8 cellular contexts compared by ENCODE assay signal in genomic region chr12:8045952-8046944, GRCh38. TPM values are rescaled to one million over a fixed set of nuclear protein-coding genes. Genes with fewer than 3 reads are reported as not detected.
DNase-seq lines count a peak whose midpoint lies in the region; ATAC-seq, FAIRE-seq and TF ChIP-seq lines count a peak whose summit lies in the region.

No MANE protein-coding gene starts in this region.

- H3K4me3 ChIP-seq in A549, result no peak overlapping the region
- no peak overlapping the region for H3K4me3 ChIP-seq in kidney (ENCODE audit: low read length in 2 of 2)

- FAIRE-seq in A549 (lab: Jason Lieb, UNC) (no peak), GM18507 (lab: Jason Lieb, UNC) (peak; percentile 96), kidney (lab: Jason Lieb, UNC) (peak; percentile 13)

- no peak for TF ChIP-seq EP300 in A549 (IDR thresholded peaks at IDR 0.05)

- TF ChIP-seq RAD21 in A549 (conservative IDR thresholded peaks at IDR 0.05 in 1 of 2, IDR thresholded peaks at IDR 0.05 in 1 of 2), result peak; percentile 60 to 62; a peak in 4 of 5 replicates

- intact Hi-C loops in kidney (cut with DNase I), result no loop called here

- ATAC-seq in A549, result peak; percentile 90 to 96
- ATAC-seq in GM19351 (IDR thresholded peaks at IDR 0.05; ENCODE audit: unreplicated experiment), result no peak

- H3K36me3 ChIP-seq in kidney (ENCODE audit: control insufficient read depth in 1 of 2, insufficient read depth in 2 of 2, low read length in 2 of 2), result peaks cover 33 to 63% of the 10 kb centered on the region in 2 donors

- no peak for TF ChIP-seq POLR2A in A549 (IDR thresholded peaks at IDR 0.05; ENCODE audit: low read length)

- TF ChIP-seq CTCF in A549 (IDR thresholded peaks at IDR 0.05), result peak; percentile 83
- peak; percentile 82 for TF ChIP-seq CTCF in kidney (IDR thresholded peaks at IDR 0.05; ENCODE audit: borderline replicate concordance, extremely low read depth, insufficient read depth)

- CTCF ChIA-PET in A549 (lab: Yijun Ruan, JAX), result interaction anchor here (0.6 to 5.7 kb wide), 25 partner anchors 11 to 529 kb away, joined by 3 to 70 read pairs (median 4); partner anchors contain the start of genes C3AR1, FOXJ2 and NECAP1

- no peak overlapping the region for H3K4me2 ChIP-seq in A549

- H3K9me3 ChIP-seq in A549 (no peaks in the 10 kb centered on the region), kidney (ENCODE audit: control insufficient read depth in 1 of 2, low read length in 2 of 2) (no peaks in the 10 kb centered on the region)

- POLR2A ChIA-PET in A549 (lab: Yijun Ruan, JAX), result interaction anchor here (1.1 kb wide), 1 partner anchor 19 kb away, joined by 7 read pairs; no protein-coding TSS in a partner anchor

- H3K27ac ChIP-seq in A549, result no peak overlapping the region
- no peak overlapping the region for H3K27ac ChIP-seq in caudate nucleus (ENCODE audit: low read depth, low read length)
- no peak overlapping the region for H3K27ac ChIP-seq in kidney (ENCODE audit: low read depth in 2 of 2, low read length in 2 of 2)

- H3K9ac ChIP-seq in kidney (ENCODE audit: low read length in 2 of 2), result no peak overlapping the region

- H3K4me1 ChIP-seq in A549 (no peaks in the 10 kb centered on the region), kidney (ENCODE audit: control insufficient read depth in 1 of 2, insufficient read depth in 1 of 2, low read depth in 1 of 2, low read length in 2 of 2) (no peaks in the 10 kb centered on the region)

- peak; percentile 84 to 86 for DNase-seq in A549 (ENCODE audit: low read depth in 1 of 2, low spot score in 1 of 2)
- DNase-seq in GM18507 (ENCODE audit: extremely low spot score, insufficient read length, low read depth), result peak; percentile 64
- peak; percentile 52 for DNase-seq in NCI-H2107 (lab: John Stamatoyannopoulos, UW)
- peak; percentile 51 to 77 (median 66) for DNase-seq in activated CD4-positive, CD25-positive, alpha-beta regulatory T cell (lab: John Stamatoyannopoulos, UW)
- peak in 49 of 61 donors; percentile 11 to 72 (median 39) for DNase-seq in caudate nucleus (lab: John Stamatoyannopoulos, UW)
- peak; percentile 83 for DNase-seq in kidney
- DNase-seq in stimulated activated CD4-positive, alpha-beta T cell treated with anti-CD3 and anti-CD28 coated beads, Interleukin-1b, Interleukin-23, amount 100 ng/mL, for 48 hours, result peak; percentile 75

- 28% methylated on average over 8 of the region's 8 CpGs for WGBS in A549 (ENCODE audit: missing lambda C conversion rate)

TF ChIP-seq in A549, 52 proteins besides CTCF, POLR2A, EP300 and RAD21:
- no peak for TF ChIP-seq EHF (CRISPR knock-in tag; IDR thresholded peaks at IDR 0.05)
- TF ChIP-seq BHLHE40 (IDR thresholded peaks at IDR 0.05; ENCODE audit: low read depth, low read length), result no peak
- TF ChIP-seq CHD2 (IDR thresholded peaks at IDR 0.05; ENCODE audit: low read length, partially characterized antibody), result no peak
- no peak for TF ChIP-seq HOXB13 (CRISPR knock-in tag; IDR thresholded peaks at IDR 0.05; ENCODE audit: low read depth)
- no peak for TF ChIP-seq CBX2 (IDR thresholded peaks at IDR 0.05; ENCODE audit: borderline replicate concordance, low read depth)
- peak; percentile 78 for TF ChIP-seq SMC3 (IDR thresholded peaks at IDR 0.05)
- no peak for TF ChIP-seq MAFK (IDR thresholded peaks at IDR 0.05; ENCODE audit: partially characterized antibody)
- TF ChIP-seq RNF2 (IDR thresholded peaks at IDR 0.05; ENCODE audit: borderline replicate concordance, low read depth), result no peak
- no peak for TF ChIP-seq MYC (IDR thresholded peaks at IDR 0.05; ENCODE audit: borderline replicate concordance, low read length)
- no peak for TF ChIP-seq ESRRA (IDR thresholded peaks at IDR 0.05; ENCODE audit: borderline replicate concordance, low read length)
- TF ChIP-seq HDAC2 (IDR thresholded peaks at IDR 0.05), result no peak
- no peak for TF ChIP-seq HES2 (IDR thresholded peaks at IDR 0.05)
- TF ChIP-seq ZFP36 (IDR thresholded peaks at IDR 0.05; ENCODE audit: borderline replicate concordance, partially characterized antibody), result no peak
- no peak for TF ChIP-seq FOSL2 (IDR thresholded peaks at IDR 0.05)
- peak; percentile 48; the same call in 1 of the 2 replicates for TF ChIP-seq FOSL2 (CRISPR knock-in tag; IDR thresholded peaks at IDR 0.05)
- no peak for TF ChIP-seq NR3C1 (IDR thresholded peaks at IDR 0.05)
- TF ChIP-seq RARB (CRISPR knock-in tag; IDR thresholded peaks at IDR 0.05), result no peak

RNA-seq across cellular contexts. Expression of gene FOXJ2, which starts 13.7 kb away (rescaled TPM):
- polyA plus RNA-seq in A549 (2011; rRNA removed), result 7.0 and 9.5 TPM in 2 replicates
- polyA plus RNA-seq in A549 (2012; cell fraction: cytosol; rRNA removed), result 4.2 and 5.4 TPM in 2 replicates
- polyA plus RNA-seq in A549 (2012; cell fraction: nucleus; rRNA removed), result 9.0 and 9.6 TPM in 2 replicates
- 7.4 to 7.6 TPM (median 7.4 TPM) in 3 replicates for polyA plus RNA-seq in A549 (2017; fragmentation: RNase III; extraction: RNeasy Plus Mini Kit Qiagen cat#74134 plus additional on column Dnase treatment)
- polyA minus RNA-seq in A549 (2011; rRNA and poly(A)+ RNA removed), result 9.1 and 12.1 TPM in 2 replicates
- 17.0 TPM for total RNA-seq in kidney
- polyA plus RNA-seq in kidney (ENCODE audit: insufficient read depth, low read depth, low replicate concordance), result 4.4 TPM

RNA-seq across cellular contexts. Expression of gene C3AR1, which starts 19.9 kb away (rescaled TPM):
- polyA plus RNA-seq in A549 (2011; rRNA removed) (not detected in 2 replicates), A549 (2017; fragmentation: RNase III; extraction: RNeasy Plus Mini Kit Qiagen cat#74134 plus additional on column Dnase treatment) (not detected in 3 replicates), kidney (ENCODE audit: insufficient read depth, low read depth, low replicate concordance) (2.9 TPM)
- not detected in 2 replicates for polyA plus RNA-seq in A549 (2012; cell fraction: cytosol; rRNA removed)
- polyA plus RNA-seq in A549 (2012; cell fraction: nucleus; rRNA removed), result not detected in 2 replicates
- polyA minus RNA-seq in A549 (2011; rRNA and poly(A)+ RNA removed), result 0.17 TPM in 1 of 2 replicates, not detected in the other
- 17.7 TPM for total RNA-seq in kidney

RNA-seq across cellular contexts. Expression of gene NECAP1, which starts 35.8 kb away (rescaled TPM):
- polyA plus RNA-seq in A549 (2011; rRNA removed) (31.8 and 34.1 TPM in 2 replicates), A549 (2017; fragmentation: RNase III; extraction: RNeasy Plus Mini Kit Qiagen cat#74134 plus additional on column Dnase treatment) (15.6 to 19.4 TPM (median 17.6 TPM) in 3 replicates), kidney (ENCODE audit: insufficient read depth, low read depth, low replicate concordance) (20.5 TPM)
- polyA plus RNA-seq in A549 (2012; cell fraction: cytosol; rRNA removed), result 16.3 and 17.1 TPM in 2 replicates
- polyA plus RNA-seq in A549 (2012; cell fraction: nucleus; rRNA removed), result 11.7 and 14.9 TPM in 2 replicates
- polyA minus RNA-seq in A549 (2011; rRNA and poly(A)+ RNA removed), result 32.5 and 39.8 TPM in 2 replicates
- total RNA-seq in kidney, result 29.0 TPM
